In the genomic region with DNA sequence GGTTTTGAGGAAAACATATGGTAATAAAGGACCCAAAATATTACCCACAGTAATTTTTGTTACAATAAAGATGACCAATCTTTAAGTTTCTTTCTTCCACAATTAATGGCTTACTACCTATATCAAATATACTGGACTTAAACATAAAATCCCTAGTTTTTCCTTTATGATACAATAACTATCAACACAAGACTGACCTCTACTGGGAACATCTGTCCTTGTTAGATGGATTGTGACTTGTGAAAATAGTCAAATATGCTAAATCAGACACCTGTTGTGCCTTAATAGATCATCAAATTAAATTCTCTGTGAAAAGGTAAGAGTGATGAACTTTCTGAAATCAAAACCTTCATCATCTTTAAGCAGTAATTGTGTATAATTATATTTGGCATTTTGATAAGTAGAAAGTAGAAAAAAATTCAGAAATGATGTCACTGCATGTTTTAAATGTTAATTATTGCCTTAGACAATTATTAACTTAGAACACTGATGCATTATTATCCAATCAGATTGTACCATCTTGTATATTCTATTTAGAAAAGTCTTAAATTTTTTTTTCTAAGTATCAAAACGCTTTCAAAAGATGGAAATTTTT, we compare ENCODE assay signal across 10 cellular contexts.
A peak's percentile ranks its signal among the peaks of the same experiment; 100 is the strongest.
DNase-seq lines count a peak whose midpoint lies in the region; ATAC-seq and TF ChIP-seq lines count a peak whose summit lies in the region.
"Had no signal": no experiment of that assay in that cellular context is flagged by ENCODE, and none has a peak within 500 bp of the region (broad histone marks: within the 10 kb centered on the region; RNA-seq: fewer than 3 reads in every experiment).

No MANE protein-coding gene starts in this region.

- H3K27me3 ChIP-seq in adipocyte (replicated peaks; ENCODE audit: control insufficient read depth, insufficient read depth, low read length) (no peaks in the 10 kb centered on the region), liver (ENCODE audit: control insufficient read depth in 4 of 4, insufficient read depth in 4 of 4, low read length in 3 of 4) (no peaks in the 10 kb centered on the region)

- DNase-seq in CD1c-positive myeloid dendritic cell (ENCODE audit: extremely low spot score), result peak; percentile 18
- DNase-seq in adipocyte (ENCODE audit: low read depth), result peak; percentile 58
- DNase-seq in glomerular visceral epithelial cell (ENCODE audit: extremely low spot score), result no peak
- no peak for DNase-seq in NCI-H2107 treated with DMSO at 0.1 percent for 48 hours (lab: John Stamatoyannopoulos, UW; ENCODE audit: unreplicated experiment)
- DNase-seq: NCI-H1417 treated with DMSO at 0.1 percent for 48 hours, nucleus accumbens had no signal

- no peak for TF ChIP-seq CTCF in HEK293 (tag by site-specific recombination; IDR thresholded peaks at IDR 0.05)
- peak; percentile 7 for TF ChIP-seq CTCF in liver (IDR thresholded peaks at IDR 0.05; ENCODE audit: low read depth, low read length, missing input control)

- no peak for ATAC-seq in HG03378 (IDR thresholded peaks at IDR 0.05; ENCODE audit: unreplicated experiment)
- ATAC-seq in activated CD4-positive, CD25-positive, alpha-beta regulatory T cell treated with anti-CD3 and anti-CD28 coated beads, Interleukin-2, amount 50 U/mL, for 24 hours, result no peak

- H3K27ac ChIP-seq in HEK293 (ENCODE audit: extremely low read depth, low read depth, low read length) (no peak overlapping the region), liver (ENCODE audit: low read depth in 1 of 2, low read length in 2 of 2) (no peak overlapping the region)

- CTCF ChIA-PET in HEK293 (lab: Yijun Ruan, JAX), result interaction anchor here (0.7 kb wide), 1 partner anchor 62 kb away, joined by 3 read pairs; no protein-coding TSS in a partner anchor

- peak; percentile 44 to 59 for TF ChIP-seq RAD21 in liver (IDR thresholded peaks at IDR 0.05)

- POLR2A ChIA-PET in HEK293 (lab: Yijun Ruan, JAX), result no interaction called here

- H3K9me3 ChIP-seq in HEK293 (ENCODE audit: control insufficient read depth, insufficient read depth, low read depth, low read length) (no peaks in the 10 kb centered on the region), adipocyte (ENCODE audit: control insufficient read depth, low read length) (no peaks in the 10 kb centered on the region), liver (ENCODE audit: control insufficient read depth in 4 of 4, low read length in 3 of 4) (peaks cover 0 to 2% (median 0%) of the 10 kb centered on the region in 4 donors)

- H3K4me3 ChIP-seq in HEK293 (ENCODE audit: low read depth, low read length), result no peak overlapping the region
- H3K4me3 ChIP-seq in adipocyte (ENCODE audit: low read length), result no peak overlapping the region
- no peak overlapping the region for H3K4me3 ChIP-seq in liver (ENCODE audit: low read depth in 1 of 3, low read length in 3 of 3)

- H3K36me3 ChIP-seq in HEK293 (ENCODE audit: control insufficient read depth in 2 of 2, insufficient read depth in 1 of 2, low read length in 2 of 2), result no peaks in the 10 kb centered on the region
- no peaks in the 10 kb centered on the region for H3K36me3 ChIP-seq in adipocyte (ENCODE audit: control insufficient read depth, insufficient read depth, low read length, severe bottlenecking)
- H3K36me3 ChIP-seq in liver (ENCODE audit: control insufficient read depth in 4 of 4, insufficient read depth in 3 of 4, low read depth in 1 of 4, low read length in 3 of 4), result no peaks in the 10 kb centered on the region

- H3K9ac ChIP-seq in adipocyte (ENCODE audit: low read length) (no peak overlapping the region), liver (ENCODE audit: low read depth in 1 of 2, low read length in 2 of 2) (no peak overlapping the region)

- H3K4me1 ChIP-seq in HEK293 (ENCODE audit: control insufficient read depth, insufficient read depth, low read length), result no peaks in the 10 kb centered on the region
- H3K4me1 ChIP-seq in adipocyte (ENCODE audit: control insufficient read depth, insufficient read depth, low read length), result no peaks in the 10 kb centered on the region
- H3K4me1 ChIP-seq in liver (ENCODE audit: control insufficient read depth in 4 of 4, insufficient read depth in 4 of 4, low read length in 3 of 4), result no peaks in the 10 kb centered on the region

- WGBS in liver, result 91% methylated on average over 1 of the region's 1 CpG

TF ChIP-seq in HEK293, 187 proteins besides CTCF, POLR2A, EP300 and RAD21:
- TF ChIP-seq SCRT2 (tag by site-specific recombination; IDR thresholded peaks at IDR 0.05) (0 out of 2 replicates have a peak, but pooled peaks have one; percentile 27), ZNF621 (tag by site-specific recombination; IDR thresholded peaks at IDR 0.05) (no peak)
TF ChIP-seq in HEK293: peak in this region for 1.

TF ChIP-seq in liver, 16 proteins besides CTCF, POLR2A, EP300 and RAD21:
- TF ChIP-seq, protein P1, sequence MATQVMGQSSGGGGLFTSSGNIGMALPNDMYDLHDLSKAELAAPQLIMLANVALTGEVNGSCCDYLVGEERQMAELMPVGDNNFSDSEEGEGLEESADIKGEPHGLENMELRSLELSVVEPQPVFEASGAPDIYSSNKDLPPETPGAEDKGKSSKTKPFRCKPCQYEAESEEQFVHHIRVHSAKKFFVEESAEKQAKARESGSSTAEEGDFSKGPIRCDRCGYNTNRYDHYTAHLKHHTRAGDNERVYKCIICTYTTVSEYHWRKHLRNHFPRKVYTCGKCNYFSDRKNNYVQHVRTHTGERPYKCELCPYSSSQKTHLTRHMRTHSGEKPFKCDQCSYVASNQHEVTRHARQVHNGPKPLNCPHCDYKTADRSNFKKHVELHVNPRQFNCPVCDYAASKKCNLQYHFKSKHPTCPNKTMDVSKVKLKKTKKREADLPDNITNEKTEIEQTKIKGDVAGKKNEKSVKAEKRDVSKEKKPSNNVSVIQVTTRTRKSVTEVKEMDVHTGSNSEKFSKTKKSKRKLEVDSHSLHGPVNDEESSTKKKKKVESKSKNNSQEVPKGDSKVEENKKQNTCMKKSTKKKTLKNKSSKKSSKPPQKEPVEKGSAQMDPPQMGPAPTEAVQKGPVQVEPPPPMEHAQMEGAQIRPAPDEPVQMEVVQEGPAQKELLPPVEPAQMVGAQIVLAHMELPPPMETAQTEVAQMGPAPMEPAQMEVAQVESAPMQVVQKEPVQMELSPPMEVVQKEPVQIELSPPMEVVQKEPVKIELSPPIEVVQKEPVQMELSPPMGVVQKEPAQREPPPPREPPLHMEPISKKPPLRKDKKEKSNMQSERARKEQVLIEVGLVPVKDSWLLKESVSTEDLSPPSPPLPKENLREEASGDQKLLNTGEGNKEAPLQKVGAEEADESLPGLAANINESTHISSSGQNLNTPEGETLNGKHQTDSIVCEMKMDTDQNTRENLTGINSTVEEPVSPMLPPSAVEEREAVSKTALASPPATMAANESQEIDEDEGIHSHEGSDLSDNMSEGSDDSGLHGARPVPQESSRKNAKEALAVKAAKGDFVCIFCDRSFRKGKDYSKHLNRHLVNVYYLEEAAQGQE (IDR thresholded peaks at IDR 0.05), result no peak
- TF ChIP-seq, protein P2, sequence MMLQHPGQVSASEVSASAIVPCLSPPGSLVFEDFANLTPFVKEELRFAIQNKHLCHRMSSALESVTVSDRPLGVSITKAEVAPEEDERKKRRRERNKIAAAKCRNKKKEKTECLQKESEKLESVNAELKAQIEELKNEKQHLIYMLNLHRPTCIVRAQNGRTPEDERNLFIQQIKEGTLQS (IDR thresholded peaks at IDR 0.05), result no peak
- no peak for TF ChIP-seq TAF1 (conservative IDR thresholded peaks at IDR 0.05)

Comparison
In these comparisons a context has a peak if more than half of its experiments do, and no peak if none do; other contexts are left out.
1. DNase-seq: peak in CD1c-positive myeloid dendritic cell (single experiment) and adipocyte (single experiment); none in glomerular visceral epithelial cell (single experiment) and NCI-H2107 treated with DMSO at 0.1 percent for 48 hours (single experiment).